ENCODE assay signal across 15 cellular contexts in genomic region chr13:48583859-48584311, GRCh38.
"Had no signal": no experiment of that assay in that cellular context is flagged by ENCODE, and none has a peak within 500 bp of the region (broad histone marks: within the 10 kb centered on the region; RNA-seq: fewer than 3 reads in every experiment).

No MANE protein-coding gene starts in this region.

- H3K36me3 ChIP-seq: heart right ventricle, spleen had no signal

- DNase-seq: activated CD4-positive, alpha-beta T cell treated with anti-CD3 and anti-CD28 coated beads, Interleukin-2, amount 50 U/mL, for 48 hours; activated CD8-positive, alpha-beta memory T cell treated with anti-CD3 and anti-CD28 coated beads, Interleukin-2, amount 50 U/mL, for 48 hours; activated naive CD4-positive, alpha-beta T cell treated with Interleukin-2 at 50 U/mL for 16 hours; activated T-cell treated with anti-CD3 and anti-CD28 coated beads, Interleukin-2, amount 50 U/mL, for 48 hours; amygdala; effector memory CD8-positive, alpha-beta T cell; heart right ventricle; islet precursor cell; left cardiac atrium; mesenchymal stem cell; naive B cell; spleen; stimulated activated CD4-positive, alpha-beta T cell treated with anti-CD3 and anti-CD28 coated beads, Interleukin-4, amount 100 ng/mL, for 1 hour; stimulated activated naive CD4-positive, alpha-beta T cell; T-helper 9 cell had no signal

- H3K4me3 ChIP-seq: heart right ventricle, spleen had no signal

- H3K27me3 ChIP-seq: heart right ventricle had no signal
